11 cellular contexts compared by ENCODE assay signal in the genomic region with DNA sequence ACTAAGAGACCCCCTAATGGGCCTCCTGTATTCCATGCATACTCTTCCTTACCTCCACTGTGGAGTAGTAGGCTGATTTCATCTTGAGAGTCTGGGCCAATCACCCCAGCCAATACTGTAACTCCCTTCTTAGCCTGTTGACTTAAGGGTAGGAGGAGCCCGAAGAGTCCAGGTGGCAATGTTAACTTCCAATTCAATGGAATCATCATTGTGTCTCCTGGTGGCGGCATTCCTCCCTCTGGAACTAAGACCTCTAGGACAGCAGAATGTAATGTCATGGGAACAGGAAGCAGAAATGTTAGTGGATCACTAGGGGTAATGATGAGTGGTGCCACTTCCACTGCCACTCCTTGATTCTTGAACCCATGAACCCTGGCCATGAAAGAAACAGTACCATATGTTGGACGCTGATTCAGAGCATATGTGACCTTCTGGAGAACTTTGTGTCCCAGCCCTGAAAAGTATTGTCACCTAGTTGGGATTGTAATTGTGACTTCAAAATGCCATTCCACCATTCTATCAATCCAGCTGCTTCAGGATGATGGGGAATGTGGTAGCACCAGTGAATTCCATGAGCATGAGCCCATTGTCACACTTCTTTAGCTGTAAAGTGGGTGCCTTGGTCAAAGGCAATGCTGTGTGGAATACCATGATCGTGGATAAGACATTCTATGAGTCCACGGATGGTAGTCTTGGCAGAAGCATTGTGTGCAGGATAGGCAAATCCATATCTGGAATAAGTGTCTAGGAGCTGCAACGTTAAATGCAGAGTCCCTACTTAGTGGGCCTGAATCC.
"Had no signal": no experiment of that assay in that cellular context is flagged by ENCODE, and none has a peak within 500 bp of the region (broad histone marks: within the 10 kb centered on the region; RNA-seq: fewer than 3 reads in every experiment).

No MANE protein-coding gene starts in this region.

- H2AFZ ChIP-seq: GM23248, GM23338 had no signal

- DNase-seq: GM23248, GOT3, H7, H9, HCEC 1CT, HFFc6 had no signal

- H3K27ac ChIP-seq: GM23248 had no signal

- H3K4me1 ChIP-seq: HAP-1 had no signal

- H3K9ac ChIP-seq: GM23248 had no signal

- H3K9me3 ChIP-seq: HAP-1 had no signal

- ATAC-seq: GM23338, HCT116 had no signal

- FAIRE-seq: H1, H54 had no signal

- H3K4me2 ChIP-seq: GM23338 had no signal

- H3K4me3 ChIP-seq: GM23248, GM23338, HAP-1 had no signal

- H3K36me3 ChIP-seq: HAP-1 had no signal
